8 cellular contexts compared by ENCODE assay signal in the genomic region with DNA sequence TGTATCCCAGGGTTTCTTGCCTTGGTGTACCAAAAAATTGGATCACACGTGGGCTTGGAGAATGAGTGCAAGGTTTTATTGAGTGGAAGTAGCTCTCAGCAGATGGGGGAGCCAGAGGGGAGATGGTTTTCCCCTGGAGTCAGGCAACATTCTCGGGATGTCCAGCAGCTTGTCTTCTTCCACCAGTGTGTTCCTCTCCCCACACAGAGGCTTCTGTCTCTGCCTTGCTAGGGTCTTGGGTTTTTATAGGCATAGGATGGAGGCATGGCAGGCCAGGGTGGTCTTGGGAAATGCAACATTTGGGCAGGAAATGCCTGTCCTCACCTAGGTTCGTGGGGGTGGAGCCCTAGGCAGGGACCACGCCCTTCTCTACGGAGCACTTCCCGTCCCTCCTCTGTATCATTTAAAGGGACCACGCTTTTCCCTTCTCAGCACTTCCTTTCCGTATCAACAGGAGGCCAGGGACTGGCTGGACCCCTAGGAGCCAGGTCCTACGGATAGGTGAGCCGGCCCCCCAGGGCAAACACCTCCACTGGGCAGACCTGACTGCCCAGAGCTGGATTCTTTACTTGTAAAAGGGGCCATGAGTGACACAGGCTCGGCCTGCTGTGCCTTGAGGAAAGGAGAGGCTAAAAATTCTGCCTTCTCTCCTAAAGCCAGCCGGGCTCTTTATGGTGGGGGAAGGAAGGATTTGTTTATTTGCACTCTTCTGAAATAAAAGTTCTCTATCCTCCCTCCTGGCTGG. TPM values are rescaled to one million over a fixed set of nuclear protein-coding genes. Genes with fewer than 3 reads are reported as not detected.
DNase-seq lines count a peak whose midpoint lies in the region; TF ChIP-seq lines count a peak whose summit lies in the region.

No MANE protein-coding gene starts in this region.

- no peak for TF ChIP-seq POLR2A in breast epithelium (IDR thresholded peaks at IDR 0.05)

- H3K36me3 ChIP-seq in HUES6 (ENCODE audit: control insufficient read depth, insufficient read depth, low read length) (no peaks in the 10 kb centered on the region), breast epithelium (no peaks in the 10 kb centered on the region)

- H3K27me3 ChIP-seq in HUES6 (ENCODE audit: control insufficient read depth, insufficient read depth, low read length) (peaks cover 20% of the 10 kb centered on the region; the same call in 1 of the 2 replicates), breast epithelium (no peaks in the 10 kb centered on the region)

- H3K4me3 ChIP-seq in HUES6 (ENCODE audit: low read depth, low read length), result peak overlapping the region; percentile 38; the same call in 1 of the 2 replicates
- H3K4me3 ChIP-seq in breast epithelium, result peak overlapping the region; percentile 58 to 68 (median 58)

- no peak for TF ChIP-seq CTCF in breast epithelium (IDR thresholded peaks at IDR 0.05)

- peak; percentile 14 for DNase-seq in NCI-H2227 (lab: John Stamatoyannopoulos, UW; ENCODE audit: unreplicated experiment)
- DNase-seq in NCI-H2227 treated with DMSO at 0.1 percent for 48 hours (lab: John Stamatoyannopoulos, UW), result no peak
- peak; percentile 73 for DNase-seq in UCSD-AML1 (lab: John Stamatoyannopoulos, UW; ENCODE audit: unreplicated experiment)
- DNase-seq in breast epithelium (ENCODE audit: low spot score in 2 of 2), result peak in 1 of 2 donors; percentile 45
- DNase-seq in left kidney (ENCODE audit: low read depth, low spot score), result peak; percentile 78
- peak; percentile 8 to 48 (median 31) for DNase-seq in stimulated activated CD4-positive, alpha-beta T cell treated with anti-CD3 and anti-CD28 coated beads, TNF-alpha, amount 100 ng/mL, for 1 hour (ENCODE audit: low read depth in 3 of 3, low spot score in 1 of 3)
- no peak for DNase-seq in GOT3 (lab: John Stamatoyannopoulos, UW)

- H3K4me1 ChIP-seq in HUES6 (ENCODE audit: control insufficient read depth, insufficient read depth, low read length), result peaks cover 39% of the 10 kb centered on the region
- peaks cover 0 to 5% of the 10 kb centered on the region in 2 donors for H3K4me1 ChIP-seq in breast epithelium

- H3K9me3 ChIP-seq in HUES6 (ENCODE audit: control insufficient read depth, insufficient read depth, low read depth, low read length) (no peaks in the 10 kb centered on the region), breast epithelium (no peaks in the 10 kb centered on the region)

- H3K9ac ChIP-seq in HUES6 (ENCODE audit: low read length), result no peak overlapping the region

- H3K27ac ChIP-seq in HUES6 (ENCODE audit: low read depth, low read length) (no peak overlapping the region; the same call in 1 of the 2 replicates), breast epithelium (peak overlapping the region; percentile 74 to 81)

- intact Hi-C loops in breast epithelium (cut with DNase I; ENCODE audit: low total_unique reads), result no loop called here

RNA-seq across cellular contexts. Expression of gene CCDC188, which starts 55.3 kb away (rescaled TPM):
- under 1 TPM in 1 of 3 donors, not detected in 2; 0.66 TPM for total RNA-seq in breast epithelium

Comparison
In these comparisons a context has a peak if more than half of its experiments do, and no peak if none do; other contexts are left out.
1. DNase-seq: peak in NCI-H2227 (single experiment), UCSD-AML1 (single experiment), left kidney (single experiment) and stimulated activated CD4-positive, alpha-beta T cell treated with anti-CD3 and anti-CD28 coated beads, TNF-alpha, amount 100 ng/mL, for 1 hour (3 of 3); none in NCI-H2227 treated with DMSO at 0.1 percent for 48 hours (single experiment) and GOT3 (single experiment).